Comparison of ENCODE assay signal across 1 cellular context in the genomic region with DNA sequence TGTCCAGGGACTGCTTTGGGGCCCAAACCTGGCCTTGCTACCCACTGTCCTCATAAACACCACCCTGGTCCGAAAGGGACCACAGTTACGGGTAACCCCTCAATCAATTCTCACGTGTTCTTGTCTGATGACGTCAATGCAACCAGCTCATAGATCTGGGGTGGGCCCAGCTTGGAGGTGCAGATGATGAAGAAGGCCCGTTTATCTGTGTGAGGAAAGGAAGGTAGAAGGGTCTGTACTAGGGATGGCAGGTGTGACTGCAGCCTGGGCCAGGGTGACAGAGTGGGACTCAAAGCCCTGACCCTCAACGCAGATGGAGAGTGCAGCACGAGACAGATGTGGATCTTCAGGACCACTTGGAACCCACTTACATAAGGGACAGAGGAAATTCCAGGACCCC.
A peak's percentile ranks its signal among the peaks of the same experiment; 100 is the strongest.
TF ChIP-seq lines count a peak whose summit lies in the region.

No MANE protein-coding gene starts in this region.

TF ChIP-seq in K562, 482 proteins besides CTCF, POLR2A, EP300 and RAD21:
- TF ChIP-seq NFIC (IDR thresholded peaks at IDR 0.05) = 0 out of 2 replicates have a peak, but pooled peaks have one; percentile 2
- TF ChIP-seq PCBP2 (IDR thresholded peaks at IDR 0.05; ENCODE audit: low read depth, low read length, poor library complexity, severe bottlenecking) = no peak
- no peak for TF ChIP-seq NCOA4 (IDR thresholded peaks at IDR 0.05; ENCODE audit: partially characterized antibody)
- no peak for TF ChIP-seq ZNF134 (CRISPR knock-in tag; conservative IDR thresholded peaks at IDR 0.05)
- no peak for TF ChIP-seq SMAD4 (CRISPR knock-in tag; conservative IDR thresholded peaks at IDR 0.05)
- TF ChIP-seq CHD1 (IDR thresholded peaks at IDR 0.05; ENCODE audit: low read length) = no peak
